In the genomic region with DNA sequence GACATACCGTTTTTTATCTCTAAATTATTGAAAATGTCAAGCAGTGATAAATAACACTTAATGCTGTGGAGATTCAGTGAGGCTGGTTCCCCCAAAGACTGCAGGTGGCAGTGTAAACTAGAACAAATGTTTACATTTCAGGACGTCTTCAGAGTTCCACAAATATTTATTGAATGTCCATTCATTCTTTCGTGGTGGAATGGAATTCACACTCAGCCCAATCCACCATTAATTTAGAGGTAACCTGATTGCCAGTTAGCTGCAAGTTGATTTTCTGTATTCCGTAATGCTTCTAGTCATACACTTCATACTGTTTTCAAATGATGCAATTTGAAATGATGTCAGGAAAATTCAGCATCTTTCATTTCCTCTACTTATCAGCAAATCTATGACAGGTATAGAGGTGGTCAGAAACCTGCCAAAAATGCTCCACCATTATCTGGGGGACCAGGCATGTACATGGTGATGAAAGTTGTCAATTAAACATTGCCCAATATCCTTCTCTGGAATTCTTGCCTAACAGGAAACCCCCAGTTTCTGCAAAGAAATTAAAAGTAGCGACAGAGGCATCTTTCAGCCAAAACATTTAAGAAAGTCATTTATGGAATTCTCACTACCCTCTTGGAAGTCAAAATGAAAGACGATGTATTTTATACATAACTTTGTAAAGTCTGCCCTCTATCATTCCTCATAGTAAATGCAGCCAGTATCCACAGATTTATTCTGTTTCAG, we compare ENCODE assay signal across 9 cellular contexts.
DNase-seq lines count a peak whose midpoint lies in the region; ATAC-seq, FAIRE-seq and TF ChIP-seq lines count a peak whose summit lies in the region.
"Had no signal": no experiment of that assay in that cellular context is flagged by ENCODE, and none has a peak within 500 bp of the region (broad histone marks: within the 10 kb centered on the region; RNA-seq: fewer than 3 reads in every experiment).

No MANE protein-coding gene starts in this region.

- H3K4me3 ChIP-seq in NB4 (ENCODE audit: low read depth, low read length) (no peak overlapping the region), adipocyte (ENCODE audit: low read length) (peak overlapping the region; percentile 71)

- H3K27ac Mint-ChIP-seq in type B pancreatic cell: no peak overlapping the region
- H3K27ac Mint-ChIP-seq: memory B cell had no signal

- TF ChIP-seq CTCF in NB4 (IDR thresholded peaks at IDR 0.05; ENCODE audit: low read depth, low read length) (peak; percentile 46), type B pancreatic cell (conservative IDR thresholded peaks at IDR 0.05) (peak; percentile 70)

- TF ChIP-seq POLR2A in NB4 (IDR thresholded peaks at IDR 0.05; ENCODE audit: extremely low read depth, insufficient read length): no peak

- no peaks in the 10 kb centered on the region for H3K4me1 Mint-ChIP-seq in type B pancreatic cell (ENCODE audit: unreplicated experiment)
- H3K4me1 Mint-ChIP-seq: memory B cell had no signal

- peaks cover 5% of the 10 kb centered on the region for H3K4me1 ChIP-seq in adipocyte (ENCODE audit: control insufficient read depth, insufficient read depth, low read length)

- peaks cover 19% of the 10 kb centered on the region for H3K9me3 ChIP-seq in adipocyte (ENCODE audit: control insufficient read depth, low read length)

- H3K36me3 ChIP-seq in adipocyte (ENCODE audit: control insufficient read depth, insufficient read depth, low read length, severe bottlenecking): no peaks in the 10 kb centered on the region

- no peak for ATAC-seq in HG02588 (IDR thresholded peaks at IDR 0.05; ENCODE audit: unreplicated experiment)

- H3K36me3 Mint-ChIP-seq in type B pancreatic cell: no peaks in the 10 kb centered on the region
- H3K36me3 Mint-ChIP-seq: memory B cell had no signal

- no peak overlapping the region for H3K9ac ChIP-seq in adipocyte (ENCODE audit: low read length)

- peaks cover under 1% of the 10 kb centered on the region for H3K9me3 Mint-ChIP-seq in type B pancreatic cell

- DNase-seq in AG08395 (ENCODE audit: low spot score): peak; percentile 57
- DNase-seq in GM03348 (ENCODE audit: low spot score): peak; percentile 68
- DNase-seq in NB4 (ENCODE audit: low read depth): peak; percentile 28
- peak; percentile 81 for DNase-seq in adipocyte (ENCODE audit: low read depth)
- DNase-seq in type B pancreatic cell (ENCODE audit: extremely low spot score, unreplicated experiment): no peak
- no peak for DNase-seq in stimulated activated CD4-positive, alpha-beta T cell treated with anti-CD3 and anti-CD28 coated beads, Interleukin-15, amount 100 ng/mL, for 24 hours

- FAIRE-seq in islet of Langerhans (lab: Jason Lieb, UNC): peak; percentile 90

- H3K27me3 ChIP-seq in adipocyte (replicated peaks; ENCODE audit: control insufficient read depth, insufficient read depth, low read length): no peaks in the 10 kb centered on the region

- no peak overlapping the region for H3K4me3 Mint-ChIP-seq in type B pancreatic cell
- H3K4me3 Mint-ChIP-seq: memory B cell had no signal

- H3K27me3 Mint-ChIP-seq in type B pancreatic cell: no peaks in the 10 kb centered on the region

Comparison
In these comparisons a context has a peak if more than half of its experiments do, and no peak if none do; other contexts are left out.
1. DNase-seq: peak in AG08395 (single experiment), GM03348 (single experiment), NB4 (single experiment) and adipocyte (single experiment); none in type B pancreatic cell (single experiment) and stimulated activated CD4-positive, alpha-beta T cell treated with anti-CD3 and anti-CD28 coated beads, Interleukin-15, amount 100 ng/mL, for 24 hours (single experiment).